In the genomic region with DNA sequence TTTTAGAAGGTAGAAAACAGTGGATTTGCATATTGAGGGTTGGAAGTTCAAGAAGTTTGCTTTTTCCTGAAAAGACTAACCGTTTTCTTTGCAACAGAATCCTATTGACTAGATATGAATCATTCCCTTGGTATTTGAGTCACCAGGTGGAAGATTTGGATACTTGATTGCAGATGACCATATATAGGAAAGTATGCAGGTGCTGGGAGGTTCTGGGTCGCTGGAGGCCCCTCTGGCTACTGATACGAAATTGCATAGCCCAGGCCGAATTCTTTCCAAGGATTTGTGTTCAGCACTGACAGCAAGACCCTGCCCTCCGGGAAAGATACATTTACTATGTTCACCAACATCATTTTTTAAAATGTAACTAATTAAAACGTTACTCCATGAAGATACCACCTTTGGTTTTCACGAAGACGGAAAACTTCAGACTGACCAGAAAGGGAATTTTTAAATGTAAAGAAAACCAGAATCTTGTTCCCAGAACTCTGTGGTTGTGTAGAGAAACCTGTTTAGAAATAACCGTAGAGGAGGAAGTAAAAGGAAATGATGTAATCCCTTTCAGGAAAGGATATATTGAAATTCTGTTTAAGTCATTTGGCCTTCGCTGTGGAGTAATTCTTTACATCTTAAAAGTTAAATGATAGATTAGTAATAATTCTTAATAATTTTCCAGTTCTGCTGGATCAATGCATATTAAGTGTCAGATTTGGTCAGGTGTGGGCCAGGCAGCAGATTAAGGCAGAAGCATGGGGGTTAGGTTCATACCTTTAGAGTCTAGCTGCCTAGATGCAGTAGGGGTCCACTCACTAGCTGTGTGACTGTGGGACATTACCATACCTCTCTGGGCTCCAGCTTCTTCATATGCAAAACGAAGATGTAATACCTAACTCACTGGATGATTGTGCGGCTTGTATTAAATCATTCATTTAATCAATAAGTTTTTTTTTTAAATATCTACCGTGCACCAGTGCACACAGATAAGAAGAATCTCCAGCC, we compare ENCODE assay signal across 1 cellular context.
TF ChIP-seq lines count a peak whose summit lies in the region.

No MANE protein-coding gene starts in this region.

TF ChIP-seq in K562, 482 proteins besides CTCF, POLR2A, EP300 and RAD21:
- TF ChIP-seq RBM25 (IDR thresholded peaks at IDR 0.05; ENCODE audit: low read depth, low read length, severe bottlenecking) (peak; percentile 72), FOXA3 (CRISPR knock-in tag; conservative IDR thresholded peaks at IDR 0.05 in 1 of 2, IDR thresholded peaks at IDR 0.05 in 1 of 2) (no peak), CEBPB (tag; IDR thresholded peaks at IDR 0.05) (0 out of 2 replicates have a peak, but pooled peaks have one; percentile 19), TCFL5 (CRISPR knock-in tag; conservative IDR thresholded peaks at IDR 0.05) (no peak), SP1 (CRISPR knock-in tag; IDR thresholded peaks at IDR 0.05) (no peak), FOSL1 (tag; conservative IDR thresholded peaks at IDR 0.05) (peak; percentile 66), CEBPG (CRISPR knock-in tag; IDR thresholded peaks at IDR 0.05) (no peak), CEBPG (tag; conservative IDR thresholded peaks at IDR 0.05 in 1 of 2, IDR thresholded peaks at IDR 0.05 in 1 of 2) (peak; percentile 70 to 89), ZFP36 (IDR thresholded peaks at IDR 0.05; ENCODE audit: low read depth, low read length, partially characterized antibody) (peak; percentile 61), GABPA (tag; conservative IDR thresholded peaks at IDR 0.05; ENCODE audit: low read depth) (peak; percentile 43; the same call in 1 of the 2 replicates), POLR2H (tag; IDR thresholded peaks at IDR 0.05; ENCODE audit: low read depth) (peak; percentile 60; the same call in 1 of the 2 replicates), SUPT5H (IDR thresholded peaks at IDR 0.05) (no peak), SRF (CRISPR knock-in tag; IDR thresholded peaks at IDR 0.05) (peak in 1 of 2 experiments; percentile 90; a peak in 2 of 4 replicates), ATF7 (IDR thresholded peaks at IDR 0.05) (peak; percentile 85)
- TF ChIP-seq, protein P1, sequence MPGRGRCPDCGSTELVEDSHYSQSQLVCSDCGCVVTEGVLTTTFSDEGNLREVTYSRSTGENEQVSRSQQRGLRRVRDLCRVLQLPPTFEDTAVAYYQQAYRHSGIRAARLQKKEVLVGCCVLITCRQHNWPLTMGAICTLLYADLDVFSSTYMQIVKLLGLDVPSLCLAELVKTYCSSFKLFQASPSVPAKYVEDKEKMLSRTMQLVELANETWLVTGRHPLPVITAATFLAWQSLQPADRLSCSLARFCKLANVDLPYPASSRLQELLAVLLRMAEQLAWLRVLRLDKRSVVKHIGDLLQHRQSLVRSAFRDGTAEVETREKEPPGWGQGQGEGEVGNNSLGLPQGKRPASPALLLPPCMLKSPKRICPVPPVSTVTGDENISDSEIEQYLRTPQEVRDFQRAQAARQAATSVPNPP (IDR thresholded peaks at IDR 0.05; ENCODE audit: borderline replicate concordance, insufficient read depth, insufficient read length) = no peak
- TF ChIP-seq, protein P2, sequence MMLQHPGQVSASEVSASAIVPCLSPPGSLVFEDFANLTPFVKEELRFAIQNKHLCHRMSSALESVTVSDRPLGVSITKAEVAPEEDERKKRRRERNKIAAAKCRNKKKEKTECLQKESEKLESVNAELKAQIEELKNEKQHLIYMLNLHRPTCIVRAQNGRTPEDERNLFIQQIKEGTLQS (IDR thresholded peaks at IDR 0.05) = peak; percentile 75
- TF ChIP-seq, protein P2 (CRISPR knock-in tag; conservative IDR thresholded peaks at IDR 0.05) = no peak
- TF ChIP-seq, protein P3, sequence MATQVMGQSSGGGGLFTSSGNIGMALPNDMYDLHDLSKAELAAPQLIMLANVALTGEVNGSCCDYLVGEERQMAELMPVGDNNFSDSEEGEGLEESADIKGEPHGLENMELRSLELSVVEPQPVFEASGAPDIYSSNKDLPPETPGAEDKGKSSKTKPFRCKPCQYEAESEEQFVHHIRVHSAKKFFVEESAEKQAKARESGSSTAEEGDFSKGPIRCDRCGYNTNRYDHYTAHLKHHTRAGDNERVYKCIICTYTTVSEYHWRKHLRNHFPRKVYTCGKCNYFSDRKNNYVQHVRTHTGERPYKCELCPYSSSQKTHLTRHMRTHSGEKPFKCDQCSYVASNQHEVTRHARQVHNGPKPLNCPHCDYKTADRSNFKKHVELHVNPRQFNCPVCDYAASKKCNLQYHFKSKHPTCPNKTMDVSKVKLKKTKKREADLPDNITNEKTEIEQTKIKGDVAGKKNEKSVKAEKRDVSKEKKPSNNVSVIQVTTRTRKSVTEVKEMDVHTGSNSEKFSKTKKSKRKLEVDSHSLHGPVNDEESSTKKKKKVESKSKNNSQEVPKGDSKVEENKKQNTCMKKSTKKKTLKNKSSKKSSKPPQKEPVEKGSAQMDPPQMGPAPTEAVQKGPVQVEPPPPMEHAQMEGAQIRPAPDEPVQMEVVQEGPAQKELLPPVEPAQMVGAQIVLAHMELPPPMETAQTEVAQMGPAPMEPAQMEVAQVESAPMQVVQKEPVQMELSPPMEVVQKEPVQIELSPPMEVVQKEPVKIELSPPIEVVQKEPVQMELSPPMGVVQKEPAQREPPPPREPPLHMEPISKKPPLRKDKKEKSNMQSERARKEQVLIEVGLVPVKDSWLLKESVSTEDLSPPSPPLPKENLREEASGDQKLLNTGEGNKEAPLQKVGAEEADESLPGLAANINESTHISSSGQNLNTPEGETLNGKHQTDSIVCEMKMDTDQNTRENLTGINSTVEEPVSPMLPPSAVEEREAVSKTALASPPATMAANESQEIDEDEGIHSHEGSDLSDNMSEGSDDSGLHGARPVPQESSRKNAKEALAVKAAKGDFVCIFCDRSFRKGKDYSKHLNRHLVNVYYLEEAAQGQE (CRISPR knock-in tag; IDR thresholded peaks at IDR 0.05; ENCODE audit: low read depth) = no peak
TF ChIP-seq in K562: peak in this region for 10.
